ENCODE assay signal across 11 cellular contexts in the genomic region with DNA sequence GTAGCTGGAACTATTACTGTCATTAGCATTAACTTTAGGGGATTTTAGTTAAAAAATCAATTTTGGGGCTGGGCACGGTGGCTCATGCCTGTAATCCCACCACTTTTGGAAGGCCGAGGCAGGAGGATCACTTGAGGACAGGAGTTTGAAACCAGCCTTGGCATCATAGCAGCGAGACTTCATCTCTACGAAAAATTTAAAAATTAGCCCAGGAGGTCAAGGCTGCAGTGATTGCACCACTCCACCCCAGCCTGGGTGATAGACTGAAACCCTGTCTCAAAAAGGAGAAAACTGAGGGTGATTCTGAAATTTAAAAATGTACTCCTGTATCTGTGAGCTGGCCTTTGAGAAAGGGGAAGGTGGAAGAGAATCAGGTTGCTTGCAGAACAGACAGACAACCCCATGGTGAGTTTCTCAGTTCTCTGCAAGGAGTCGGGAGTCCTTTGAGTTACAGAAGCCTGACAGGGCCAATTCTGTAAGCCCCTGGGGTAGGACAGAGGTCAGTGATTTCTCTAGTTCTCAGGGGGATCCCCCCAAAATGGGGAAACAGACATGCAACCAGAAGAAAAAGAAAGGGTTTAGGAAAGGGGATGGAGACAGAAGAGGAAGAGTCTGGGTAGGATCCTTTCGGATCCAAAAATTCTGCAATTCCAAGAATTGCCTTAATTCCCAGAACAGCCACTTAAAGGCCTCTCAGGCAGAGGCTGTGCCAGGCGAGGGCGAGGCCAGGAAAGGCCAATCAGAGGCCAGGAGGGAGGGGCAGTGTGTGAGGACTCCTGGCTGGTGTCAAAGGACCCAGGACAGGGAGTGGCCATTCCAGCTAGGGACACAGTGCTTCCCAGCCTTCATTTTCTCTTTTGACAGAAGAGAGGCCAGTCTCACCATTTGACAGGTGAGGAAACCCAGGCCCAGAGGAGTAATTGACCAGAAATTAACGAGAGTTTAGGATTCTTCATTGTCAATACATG. TPM values are rescaled to one million over a fixed set of nuclear protein-coding genes. Genes with fewer than 3 reads are reported as not detected.
DNase-seq lines count a peak whose midpoint lies in the region; ATAC-seq, FAIRE-seq and TF ChIP-seq lines count a peak whose summit lies in the region.
"Had no signal": no experiment of that assay in that cellular context is flagged by ENCODE, and none has a peak within 500 bp of the region (broad histone marks: within the 10 kb centered on the region; RNA-seq: fewer than 3 reads in every experiment).

No MANE protein-coding gene starts in this region.

- no peaks in the 10 kb centered on the region for H4K20me1 ChIP-seq in Karpas-422 (ENCODE audit: insufficient read depth, low read depth, low read length)

- no peak for FAIRE-seq in A549 (lab: Jason Lieb, UNC)

- H3K36me3 ChIP-seq in Karpas-422 (ENCODE audit: insufficient read depth, low read length), result no peaks in the 10 kb centered on the region

- H3K9me3 Mint-ChIP-seq in naive thymus-derived CD8-positive, alpha-beta T cell, result no peaks in the 10 kb centered on the region

- TF ChIP-seq CTCF in A549 (IDR thresholded peaks at IDR 0.05), result no peak

- 68% methylated on average over 9 of the region's 9 CpGs for WGBS in A549 (ENCODE audit: missing lambda C conversion rate)

- no peak for TF ChIP-seq EP300 in A549 (IDR thresholded peaks at IDR 0.05)

- H3K4me2 ChIP-seq in A549 (no peak overlapping the region), Karpas-422 (ENCODE audit: low read depth, low read length, poor library complexity, severe bottlenecking) (no peak overlapping the region)

- no peak overlapping the region for H3K4me3 ChIP-seq in A549
- no peak overlapping the region for H3K4me3 ChIP-seq in Karpas-422 (ENCODE audit: low read length)
- H3K4me3 ChIP-seq: dorsolateral prefrontal cortex had no signal

- POLR2A ChIA-PET in A549 (lab: Yijun Ruan, JAX), result no interaction called here
- POLR2A ChIA-PET in naive thymus-derived CD8-positive, alpha-beta T cell (lab: Charles Lee), result interaction anchor here (3.2 kb wide), 1 partner anchor 39 kb away, joined by 44 read pairs; a partner anchor contains a TSS

- H3K27ac ChIP-seq in A549 (no peak overlapping the region), Karpas-422 (ENCODE audit: low read length) (no peak overlapping the region)
- H3K27ac ChIP-seq: dorsolateral prefrontal cortex, HL-60 had no signal

- no peaks in the 10 kb centered on the region for H3K9me2 ChIP-seq in Karpas-422 (replicated peaks; ENCODE audit: insufficient read depth, low read length)

- H3K4me1 Mint-ChIP-seq in naive thymus-derived CD8-positive, alpha-beta T cell, result peaks cover 17 to 32% (median 29%) of the 10 kb centered on the region in 4 donors

- peak overlapping the region in 9 of 10 donors; percentile 21 to 90 (median 56) for H3K27ac Mint-ChIP-seq in naive thymus-derived CD8-positive, alpha-beta T cell

- CTCF ChIA-PET in A549 (lab: Yijun Ruan, JAX), result no interaction called here

- H3K9ac ChIP-seq in Karpas-422 (ENCODE audit: low read length), result no peak overlapping the region

- no peaks in the 10 kb centered on the region for H3K79me2 ChIP-seq in Karpas-422 (ENCODE audit: low read length)

- no peaks in the 10 kb centered on the region for H3K9me3 ChIP-seq in A549
- no peaks in the 10 kb centered on the region for H3K9me3 ChIP-seq in Karpas-422 (ENCODE audit: low read length)

- ATAC-seq in A549 (peak; percentile 83 to 93), esophagus mucosa (peak; percentile 52), GM19452 (IDR thresholded peaks at IDR 0.05; ENCODE audit: unreplicated experiment) (no peak)
- no peak for ATAC-seq in naive thymus-derived CD8-positive, alpha-beta T cell

- H3K27me3 Mint-ChIP-seq in naive thymus-derived CD8-positive, alpha-beta T cell, result no peaks in the 10 kb centered on the region

- H3K27me3 ChIP-seq in Karpas-422 (ENCODE audit: low read length), result no peaks in the 10 kb centered on the region
- H3K27me3 ChIP-seq: dorsolateral prefrontal cortex had no signal

- no peak for TF ChIP-seq RAD21 in A549 (conservative IDR thresholded peaks at IDR 0.05 in 1 of 2, IDR thresholded peaks at IDR 0.05 in 1 of 2)

- H2AFZ ChIP-seq in Karpas-422 (ENCODE audit: low read length), result no peak overlapping the region

- H3K4me1 ChIP-seq in A549 (peaks cover 8% of the 10 kb centered on the region; the same call in 2 of the 3 replicates), Karpas-422 (ENCODE audit: low read length) (no peaks in the 10 kb centered on the region)

- no peak for TF ChIP-seq POLR2A in A549 (IDR thresholded peaks at IDR 0.05; ENCODE audit: low read length)

- H3K4me3 Mint-ChIP-seq in naive thymus-derived CD8-positive, alpha-beta T cell, result peak overlapping the region in 1 of 10 donors; percentile 40

- DNase-seq in A549 (ENCODE audit: low read depth in 1 of 2, low spot score in 1 of 2) (peak in 1 of 2 experiments; percentile 66), Karpas-422 (peak; percentile 41), SKM-1 treated with dmso at 0.1 percent for 144 hours (lab: John Stamatoyannopoulos, UW; ENCODE audit: unreplicated experiment) (no peak)
- DNase-seq in naive thymus-derived CD8-positive, alpha-beta T cell, result no peak
- no peak for DNase-seq in effector CD4-positive, alpha-beta T cell
- DNase-seq in stimulated activated CD4-positive, alpha-beta T cell treated with anti-CD3 and anti-CD28 coated beads, Interleukin-2, amount 100 ng/mL, for 24 hours, result no peak
- DNase-seq: dorsolateral prefrontal cortex, NCI-H82 had no signal

- peaks cover 0 to 4% (median 2%) of the 10 kb centered on the region in 3 donors for H3K36me3 Mint-ChIP-seq in naive thymus-derived CD8-positive, alpha-beta T cell

TF ChIP-seq in A549, 52 proteins besides CTCF, POLR2A, EP300 and RAD21 (continues in another document):
- TF ChIP-seq NFE2L2 (conservative IDR thresholded peaks at IDR 0.05; ENCODE audit: low read length) (no peak), EHF (CRISPR knock-in tag; IDR thresholded peaks at IDR 0.05) (no peak), NR3C1 (IDR thresholded peaks at IDR 0.05) (no peak)

RNA-seq across cellular contexts. Expression of a gene that starts 6.7 kb away (rescaled TPM):
- polyA plus RNA-seq in A549 (2011; rRNA removed) (19.0 and 47.8 TPM in 2 replicates), A549 (2017; fragmentation: RNase III; extraction: RNeasy Plus Mini Kit Qiagen cat#74134 plus additional on column Dnase treatment) (24.5 to 29.3 TPM (median 25.9 TPM) in 3 replicates)
- 15.7 and 16.4 TPM in 2 replicates for polyA plus RNA-seq in A549 (2012; cell fraction: cytosol; rRNA removed)
- polyA plus RNA-seq in A549 (2012; cell fraction: nucleus; rRNA removed), result 6.1 and 8.2 TPM in 2 replicates
- polyA minus RNA-seq in A549 (2011; rRNA and poly(A)+ RNA removed), result 3.6 and 5.7 TPM in 2 replicates
- total RNA-seq in Karpas-422 (2014; rRNA removed; shearing (Covaris generic); ENCODE audit: low replicate concordance), result not detected in 2 replicates
- 64.4 TPM for total RNA-seq in esophagus mucosa
- total RNA-seq in naive thymus-derived CD8-positive, alpha-beta T cell, result under 1 TPM in 1 of 2 experiments, not detected in 1; 0.05 TPM
- polyA plus RNA-seq in naive thymus-derived CD8-positive, alpha-beta T cell, result not detected

RNA-seq across cellular contexts. Expression of a gene that starts 21.7 kb away (rescaled TPM):
- polyA plus RNA-seq in A549 (2011; rRNA removed) (3.3 and 4.5 TPM in 2 replicates), A549 (2017; fragmentation: RNase III; extraction: RNeasy Plus Mini Kit Qiagen cat#74134 plus additional on column Dnase treatment) (19.3 to 20.8 TPM (median 20.3 TPM) in 3 replicates)
- polyA plus RNA-seq in A549 (2012; cell fraction: cytosol; rRNA removed), result 9.8 and 10.5 TPM in 2 replicates
- 24.3 and 27.0 TPM in 2 replicates for polyA plus RNA-seq in A549 (2012; cell fraction: nucleus; rRNA removed)
- 7.9 and 11.8 TPM in 2 replicates for polyA minus RNA-seq in A549 (2011; rRNA and poly(A)+ RNA removed)
- 44.7 and 70.5 TPM in 2 replicates for total RNA-seq in Karpas-422 (2014; rRNA removed; shearing (Covaris generic); ENCODE audit: low replicate concordance)
- 11.4 TPM for total RNA-seq in esophagus mucosa
- 10 to 100 TPM; 68.3 to 73.0 TPM for total RNA-seq in naive thymus-derived CD8-positive, alpha-beta T cell
- polyA plus RNA-seq in naive thymus-derived CD8-positive, alpha-beta T cell, result 10 to 100 TPM; 48.3 to 71.7 (median 50.4) TPM

RNA-seq across cellular contexts. Expression of a gene that starts 25.4 kb away (rescaled TPM):
- polyA plus RNA-seq in A549 (2011; rRNA removed), result not detected in 2 replicates
- polyA plus RNA-seq in A549 (2012; cell fraction: cytosol; rRNA removed), result not detected in 2 replicates
- polyA plus RNA-seq in A549 (2012; cell fraction: nucleus; rRNA removed), result not detected in 2 replicates
- not detected in 3 replicates for polyA plus RNA-seq in A549 (2017; fragmentation: RNase III; extraction: RNeasy Plus Mini Kit Qiagen cat#74134 plus additional on column Dnase treatment)
- polyA minus RNA-seq in A549 (2011; rRNA and poly(A)+ RNA removed), result not detected in 2 replicates
- not detected in 2 replicates for total RNA-seq in Karpas-422 (2014; rRNA removed; shearing (Covaris generic); ENCODE audit: low replicate concordance)
- not detected for total RNA-seq in esophagus mucosa
- not detected for total RNA-seq in naive thymus-derived CD8-positive, alpha-beta T cell
- polyA plus RNA-seq in naive thymus-derived CD8-positive, alpha-beta T cell, result not detected

RNA-seq across cellular contexts. Expression of a gene that starts 37.6 kb away (rescaled TPM):
- polyA plus RNA-seq in A549 (2011; rRNA removed), result 0.01 TPM in 1 of 2 replicates, not detected in the other
- polyA plus RNA-seq in A549 (2012; cell fraction: cytosol; rRNA removed), result 0.01 TPM in 1 of 2 replicates, not detected in the other
- polyA plus RNA-seq in A549 (2012; cell fraction: nucleus; rRNA removed), result 0.04 TPM in 2 replicates
- 0.05 to 0.08 TPM (median 0.07 TPM) in 3 replicates for polyA plus RNA-seq in A549 (2017; fragmentation: RNase III; extraction: RNeasy Plus Mini Kit Qiagen cat#74134 plus additional on column Dnase treatment)
- polyA minus RNA-seq in A549 (2011; rRNA and poly(A)+ RNA removed), result not detected in 2 replicates
- 0.18 and 0.41 TPM in 2 replicates for total RNA-seq in Karpas-422 (2014; rRNA removed; shearing (Covaris generic); ENCODE audit: low replicate concordance)
- total RNA-seq in esophagus mucosa, result 0.36 TPM
- 1 to 10 TPM; 7.6 to 9.0 TPM for total RNA-seq in naive thymus-derived CD8-positive, alpha-beta T cell
- polyA plus RNA-seq in naive thymus-derived CD8-positive, alpha-beta T cell, result 1 to 10 TPM in 1 of 3 donors, under 1 TPM in 2; 0.38 to 1.1 (median 0.76) TPM

RNA-seq across cellular contexts. Expression of a gene that starts 40.2 kb away (rescaled TPM):
- polyA plus RNA-seq in A549 (2011; rRNA removed) (17.4 and 22.3 TPM in 2 replicates), A549 (2017; fragmentation: RNase III; extraction: RNeasy Plus Mini Kit Qiagen cat#74134 plus additional on column Dnase treatment) (18.0 to 22.2 TPM (median 21.5 TPM) in 3 replicates)
- polyA plus RNA-seq in A549 (2012; cell fraction: cytosol; rRNA removed), result 18.6 and 26.7 TPM in 2 replicates
- polyA plus RNA-seq in A549 (2012; cell fraction: nucleus; rRNA removed), result 85.1 and 88.5 TPM in 2 replicates
- 15.0 and 21.9 TPM in 2 replicates for polyA minus RNA-seq in A549 (2011; rRNA and poly(A)+ RNA removed)
- total RNA-seq in Karpas-422 (2014; rRNA removed; shearing (Covaris generic); ENCODE audit: low replicate concordance), result 14.3 and 30.7 TPM in 2 replicates
- total RNA-seq in esophagus mucosa, result 10.2 TPM
- total RNA-seq in naive thymus-derived CD8-positive, alpha-beta T cell, result 10 to 100 TPM; 71.0 to 79.6 TPM
- polyA plus RNA-seq in naive thymus-derived CD8-positive, alpha-beta T cell, result 10 to 100 TPM; 16.2 to 27.2 (median 17.2) TPM

Comparison
In these comparisons a context has a peak if more than half of its experiments do, and no peak if none do; other contexts are left out.
1. ATAC-seq: peak in A549 (2 of 2) and esophagus mucosa (single experiment); none in naive thymus-derived CD8-positive, alpha-beta T cell (0 of 2) and GM19452 (single experiment).
2. RNA of a gene that starts 6.7 kb away (total RNA-seq): 64.4 TPM in esophagus mucosa (single experiment); 0.05 TPM in naive thymus-derived CD8-positive, alpha-beta T cell and not detected in Karpas-422; every median in the first group is over 10 times any median in the second.